Comparison of ENCODE assay signal across 18 cellular contexts in the genomic region with DNA sequence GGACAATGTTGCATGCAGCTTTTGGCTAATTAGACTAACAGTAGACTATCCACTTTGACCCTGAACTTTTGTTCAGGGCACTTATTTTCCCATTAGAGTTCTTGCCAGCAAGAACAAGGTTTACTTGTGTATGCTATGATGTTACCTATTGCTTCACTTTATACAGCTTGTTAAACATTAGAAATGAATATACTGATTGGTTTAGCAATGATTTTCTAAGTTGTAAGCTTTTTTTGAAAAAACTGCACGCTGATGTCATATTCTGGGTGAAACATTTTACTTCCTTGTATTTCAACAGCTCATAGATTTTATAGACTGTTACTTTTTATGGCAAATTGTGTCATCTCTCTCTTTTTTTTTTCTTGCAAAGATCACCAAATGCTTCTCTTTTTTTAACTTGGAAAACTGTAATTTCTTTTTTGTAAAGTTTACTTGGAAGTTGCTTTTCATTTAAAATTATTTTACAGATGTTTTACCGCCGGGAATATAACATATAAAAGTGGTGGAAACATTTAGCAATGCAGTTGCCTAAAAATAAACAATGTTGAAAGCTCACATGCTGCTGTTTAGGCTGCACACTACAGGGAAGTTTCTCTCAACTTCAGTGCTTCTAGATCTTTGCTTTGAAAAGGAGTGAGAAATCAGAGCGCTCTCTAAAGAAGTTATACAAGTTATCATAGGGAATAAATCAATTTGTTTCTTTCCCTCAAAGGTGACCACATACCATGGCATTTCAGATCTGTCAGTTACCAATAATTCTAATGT.
DNase-seq lines count a peak whose midpoint lies in the region; ATAC-seq, FAIRE-seq and TF ChIP-seq lines count a peak whose summit lies in the region.
"Had no signal": no experiment of that assay in that cellular context is flagged by ENCODE, and none has a peak within 500 bp of the region (broad histone marks: within the 10 kb centered on the region; RNA-seq: fewer than 3 reads in every experiment).

No MANE protein-coding gene starts in this region.

- no peak overlapping the region for H2AFZ ChIP-seq in endothelial cell of umbilical vein (ENCODE audit: low read depth, low read length)

- H3K9ac ChIP-seq in endothelial cell of umbilical vein (replicated peaks; ENCODE audit: extremely low read depth, insufficient read depth, low read length) (no peak overlapping the region), mesendoderm (ENCODE audit: low read length) (no peak overlapping the region)

- H3K4me3 ChIP-seq in endothelial cell of umbilical vein (replicated peaks in 1 of 3; ENCODE audit: insufficient read depth in 1 of 3, low read depth in 1 of 3, low read length in 3 of 3) (no peak overlapping the region), mesendoderm (ENCODE audit: low read length) (no peak overlapping the region), prostate gland (no peak overlapping the region)
- H3K4me3 ChIP-seq: uterus had no signal

- no peak overlapping the region for H3K27ac Mint-ChIP-seq in CD4-positive, alpha-beta T cell
- H3K27ac Mint-ChIP-seq: activated CD8-positive, alpha-beta T cell treated with anti-CD3 and anti-CD28 coated beads, Interleukin-2, amount 10 ng/mL, durations not matched to agents 7 days and 5 days had no signal

- H3K9me1 ChIP-seq in endothelial cell of umbilical vein (replicated peaks; ENCODE audit: control insufficient read depth, extremely low read depth, insufficient read depth, low read length): no peaks in the 10 kb centered on the region

- no peaks in the 10 kb centered on the region for H3K4me1 Mint-ChIP-seq in CD4-positive, alpha-beta T cell (ENCODE audit: low read depth)

- H3K79me1 ChIP-seq in mesendoderm (ENCODE audit: low read length): no peaks in the 10 kb centered on the region

- no peak overlapping the region for H4K8ac ChIP-seq in mesendoderm (ENCODE audit: low read depth, low read length)

- CTCF ChIA-PET in endothelial cell of umbilical vein (lab: Charles Lee): interaction anchor here (1.0 to 2.5 kb wide), 4 partner anchors 9 to 175 kb away, joined by 3 to 8 read pairs (median 3); no protein-coding TSS in a partner anchor
- CTCF ChIA-PET in CD4-positive, alpha-beta T cell (lab: Charles Lee): no interaction called here

- no peak overlapping the region for H2AK5ac ChIP-seq in mesendoderm (ENCODE audit: low read length)

- H3K56ac ChIP-seq in mesendoderm (ENCODE audit: low read length): peak overlapping the region; percentile 10

- no peak for TF ChIP-seq CTCF in endothelial cell of umbilical vein (IDR thresholded peaks at IDR 0.05; ENCODE audit: extremely low read depth in 1 of 2, insufficient read depth in 1 of 2, low read depth in 1 of 2, low read length in 2 of 2)
- TF ChIP-seq CTCF in prostate gland (IDR thresholded peaks at IDR 0.05): no peak
- TF ChIP-seq CTCF in CD4-positive, alpha-beta T cell (IDR thresholded peaks at IDR 0.05): no peak

- ATAC-seq in HG02642 (IDR thresholded peaks at IDR 0.05; ENCODE audit: poor library complexity, unreplicated experiment): no peak
- ATAC-seq in CD4-positive, alpha-beta T cell (ENCODE audit: poor library complexity): no peak
- ATAC-seq: activated CD8-positive, alpha-beta T cell treated with anti-CD3 and anti-CD28 coated beads, Interleukin-2, amount 10 ng/mL, durations not matched to agents 7 days and 5 days had no signal

- DNase-seq in Caki2 (ENCODE audit: low read depth): peak; percentile 10
- DNase-seq in NOMO-1 (lab: John Stamatoyannopoulos, UW; ENCODE audit: unreplicated experiment in 2 of 2): peak; percentile 32 to 77
- DNase-seq in endothelial cell of umbilical vein (ENCODE audit: low read depth, low spot score): peak; percentile 17
- no peak for DNase-seq in mesendoderm
- DNase-seq in stimulated activated CD8-positive, alpha-beta memory T cell treated with anti-CD3 and anti-CD28 coated beads, Interleukin-4, amount 100 ng/mL, for 48 hours: no peak
- DNase-seq in prostate gland (ENCODE audit: low spot score): no peak
- DNase-seq in CD4-positive, alpha-beta T cell: no peak
- DNase-seq: activated CD8-positive, alpha-beta T cell treated with anti-CD3 and anti-CD28 coated beads, Interleukin-2, amount 10 ng/mL, durations not matched to agents 7 days and 5 days; activated effector memory CD4-positive, alpha-beta T cell treated with Interleukin-2 at 50 U/mL for 16 hours; brain microvascular endothelial cell; hippocampal formation; mesenchymal stem cell; NCI-H1436 treated with DMSO at 0.1 percent for 48 hours; occipital lobe; uterus had no signal

- no peak overlapping the region for H3K23ac ChIP-seq in mesendoderm (ENCODE audit: low read length)

- H3K9me3 ChIP-seq in endothelial cell of umbilical vein (replicated peaks; ENCODE audit: control insufficient read depth, insufficient read depth, low read length) (no peaks in the 10 kb centered on the region), prostate gland (no peaks in the 10 kb centered on the region)
- H3K9me3 ChIP-seq in CD4-positive, alpha-beta T cell (ENCODE audit: control insufficient read depth, low read length): no peaks in the 10 kb centered on the region
- H3K9me3 ChIP-seq: uterus had no signal

- H4K20me1 ChIP-seq in endothelial cell of umbilical vein (replicated peaks; ENCODE audit: control insufficient read depth, extremely low read depth, insufficient read depth, low read length): no peaks in the 10 kb centered on the region

- no TSS peak for BruUV-seq in endothelial cell of umbilical vein (replicated peaks; lab: Mats Ljungman, UMichigan)

- H3K4me1 ChIP-seq in endothelial cell of umbilical vein (ENCODE audit: control insufficient read depth, extremely low read depth, insufficient read depth, low read length): peaks cover 12% of the 10 kb centered on the region
- peaks cover 10% of the 10 kb centered on the region for H3K4me1 ChIP-seq in mesendoderm (ENCODE audit: control insufficient read depth, low read depth, low read length)
- H3K4me1 ChIP-seq in prostate gland (replicated peaks): no peaks in the 10 kb centered on the region
- H3K4me1 ChIP-seq: uterus had no signal

- no peak overlapping the region for H2BK120ac ChIP-seq in mesendoderm (ENCODE audit: low read depth, low read length)

- TF ChIP-seq POLR2A in endothelial cell of umbilical vein (IDR thresholded peaks at IDR 0.05; ENCODE audit: low read depth, low read length) (no peak), prostate gland (IDR thresholded peaks at IDR 0.05) (no peak)

- H3K4me3 Mint-ChIP-seq in CD4-positive, alpha-beta T cell: no peak overlapping the region
- H3K4me3 Mint-ChIP-seq: activated CD8-positive, alpha-beta T cell treated with anti-CD3 and anti-CD28 coated beads, Interleukin-2, amount 10 ng/mL, durations not matched to agents 7 days and 5 days had no signal

- H3K27me3 ChIP-seq in endothelial cell of umbilical vein (ENCODE audit: control insufficient read depth in 2 of 2, insufficient read depth in 2 of 2, low read length in 2 of 2): no peaks in the 10 kb centered on the region
- H3K27me3 ChIP-seq in mesendoderm (ENCODE audit: insufficient read depth, low read length, poor library complexity): no peaks in the 10 kb centered on the region
- no peaks in the 10 kb centered on the region for H3K27me3 ChIP-seq in prostate gland (replicated peaks; ENCODE audit: insufficient read depth)
- peaks cover 13% of the 10 kb centered on the region for H3K27me3 ChIP-seq in CD4-positive, alpha-beta T cell (ENCODE audit: control insufficient read depth, insufficient read depth, low read length)
- H3K27me3 ChIP-seq: uterus had no signal

- intact Hi-C loops in endothelial cell of umbilical vein (cut with micrococcal nuclease) (no loop called here), prostate gland (cut with DNase I) (no loop called here)
- intact Hi-C loops in CD4-positive, alpha-beta T cell (cut with DNase I, micrococcal nuclease): no loop called here

- no peak overlapping the region for H2BK5ac ChIP-seq in mesendoderm (ENCODE audit: low read length)

- no peak for FAIRE-seq in endothelial cell of umbilical vein (lab: Jason Lieb, UNC)
- FAIRE-seq: HTR-8/SVneo, TTC549 had no signal

- no CpG with 5 or more reads among the region's 4 CpGs for WGBS in mesendoderm (ENCODE audit: extremely low coverage, insufficient coverage, low lambda C conversion rate)
- 49% methylated on average over 4 of the region's 4 CpGs for WGBS in prostate gland

- no peak overlapping the region for H3K4me2 ChIP-seq in endothelial cell of umbilical vein (ENCODE audit: insufficient read depth, low read length)
- H3K4me2 ChIP-seq in mesendoderm (ENCODE audit: low read length): no peak overlapping the region

- no peak overlapping the region for H2BK15ac ChIP-seq in mesendoderm (replicated peaks; ENCODE audit: low read depth)

- H3K79me2 ChIP-seq in endothelial cell of umbilical vein (ENCODE audit: control insufficient read depth, insufficient read depth, low read length): no peaks in the 10 kb centered on the region
- no peaks in the 10 kb centered on the region for H3K79me2 ChIP-seq in mesendoderm (ENCODE audit: control insufficient read depth, insufficient read depth, low read length)

- no peaks in the 10 kb centered on the region for H3K9me3 Mint-ChIP-seq in CD4-positive, alpha-beta T cell

- in situ Hi-C loops in Caki2 (cut with HindIII; ENCODE audit: low pct_unique_long_range_greater_than_20kb, low sequenced_read_pairs): no loop called here

- no peak overlapping the region for H3K4ac ChIP-seq in mesendoderm (ENCODE audit: low read depth, low read length)

- peaks cover 5% of the 10 kb centered on the region for H3K27me3 Mint-ChIP-seq in CD4-positive, alpha-beta T cell

- dilution Hi-C loops in endothelial cell of umbilical vein (cut with MboI; ENCODE audit: extremely low pct_ligation_motif_present, low sequenced_read_pairs): no loop called here

- POLR2A ChIA-PET in endothelial cell of umbilical vein (lab: Charles Lee): no interaction called here
- POLR2A ChIA-PET in CD4-positive, alpha-beta T cell (lab: Charles Lee): no interaction called here

- H3K18ac ChIP-seq in mesendoderm (ENCODE audit: low read length): no peak overlapping the region

- H3K36me3 ChIP-seq in endothelial cell of umbilical vein (ENCODE audit: control insufficient read depth in 2 of 2, extremely low read depth in 1 of 2, insufficient read depth in 2 of 2, low read length in 2 of 2) (no peaks in the 10 kb centered on the region), mesendoderm (ENCODE audit: control insufficient read depth, insufficient read depth, low read length) (no peaks in the 10 kb centered on the region), prostate gland (no peaks in the 10 kb centered on the region)
- H3K36me3 ChIP-seq: brain microvascular endothelial cell, uterus had no signal

- no peak overlapping the region for H3K27ac ChIP-seq in endothelial cell of umbilical vein (ENCODE audit: insufficient read depth, low read depth, low read length)
- no peak overlapping the region for H3K27ac ChIP-seq in mesendoderm (ENCODE audit: low read depth, low read length)
- no peak overlapping the region for H3K27ac ChIP-seq in prostate gland
- H3K27ac ChIP-seq in CD4-positive, alpha-beta T cell (ENCODE audit: low read depth, low read length): no peak overlapping the region
- H3K27ac ChIP-seq: brain microvascular endothelial cell, uterus had no signal

- no peak overlapping the region for H4K5ac ChIP-seq in mesendoderm (ENCODE audit: low read length)

- no peaks in the 10 kb centered on the region for H3K36me3 Mint-ChIP-seq in CD4-positive, alpha-beta T cell (ENCODE audit: low read depth)

TF ChIP-seq in endothelial cell of umbilical vein, 7 proteins besides CTCF, POLR2A, EP300 and RAD21 (continues in another document):
- no peak for TF ChIP-seq MYC (IDR thresholded peaks at IDR 0.05; ENCODE audit: low read depth, low read length)

Comparison
In these comparisons a context has a peak if more than half of its experiments do, and no peak if none do; other contexts are left out.
1. DNase-seq: peak in Caki2 (single experiment), NOMO-1 (2 of 2) and endothelial cell of umbilical vein (single experiment); none in mesendoderm (single experiment), stimulated activated CD8-positive, alpha-beta memory T cell treated with anti-CD3 and anti-CD28 coated beads, Interleukin-4, amount 100 ng/mL, for 48 hours (single experiment), prostate gland (single experiment) and CD4-positive, alpha-beta T cell (0 of 10).